ENCODE assay signal across 1 cellular context in the genomic region with DNA sequence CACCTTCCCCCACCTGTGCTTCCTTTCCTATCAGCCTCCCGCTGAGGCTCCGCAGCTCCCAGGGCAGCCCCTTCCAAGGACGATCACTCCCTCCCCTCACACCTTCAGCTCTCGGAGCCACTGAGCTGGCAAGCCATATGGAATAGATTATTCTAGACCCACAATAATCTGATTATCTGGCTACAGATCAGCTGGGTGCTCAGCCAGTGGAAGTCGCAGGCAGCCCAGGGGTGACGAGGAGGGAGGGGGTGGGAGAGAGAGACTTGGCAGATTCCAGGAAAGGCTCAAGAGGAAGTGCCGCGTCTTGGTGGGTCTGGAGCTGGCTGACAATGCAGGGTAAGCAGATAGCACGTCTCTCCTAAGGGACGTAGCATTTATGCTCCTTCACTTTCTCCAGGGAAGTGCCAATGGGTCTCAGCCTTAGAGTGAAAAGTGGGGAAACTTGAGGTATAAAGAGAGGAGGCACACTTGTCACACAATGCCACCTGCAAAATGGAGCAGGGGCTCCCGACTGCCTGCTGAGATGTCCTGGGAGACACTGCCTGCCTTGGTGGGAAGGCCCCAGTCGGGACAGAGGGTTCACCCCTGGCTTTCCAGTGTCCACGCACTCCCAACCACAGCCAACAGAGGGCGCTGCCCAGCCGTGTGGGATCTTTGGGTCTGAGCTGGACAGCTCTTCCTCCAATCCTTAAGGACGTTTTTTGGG.
A peak's percentile ranks its signal among the peaks of the same experiment; 100 is the strongest.
TF ChIP-seq lines count a peak whose summit lies in the region.

No MANE protein-coding gene starts in this region.

TF ChIP-seq in HepG2, 621 proteins besides CTCF, POLR2A, EP300 and RAD21 (continued from another document):
- TF ChIP-seq, protein P1, sequence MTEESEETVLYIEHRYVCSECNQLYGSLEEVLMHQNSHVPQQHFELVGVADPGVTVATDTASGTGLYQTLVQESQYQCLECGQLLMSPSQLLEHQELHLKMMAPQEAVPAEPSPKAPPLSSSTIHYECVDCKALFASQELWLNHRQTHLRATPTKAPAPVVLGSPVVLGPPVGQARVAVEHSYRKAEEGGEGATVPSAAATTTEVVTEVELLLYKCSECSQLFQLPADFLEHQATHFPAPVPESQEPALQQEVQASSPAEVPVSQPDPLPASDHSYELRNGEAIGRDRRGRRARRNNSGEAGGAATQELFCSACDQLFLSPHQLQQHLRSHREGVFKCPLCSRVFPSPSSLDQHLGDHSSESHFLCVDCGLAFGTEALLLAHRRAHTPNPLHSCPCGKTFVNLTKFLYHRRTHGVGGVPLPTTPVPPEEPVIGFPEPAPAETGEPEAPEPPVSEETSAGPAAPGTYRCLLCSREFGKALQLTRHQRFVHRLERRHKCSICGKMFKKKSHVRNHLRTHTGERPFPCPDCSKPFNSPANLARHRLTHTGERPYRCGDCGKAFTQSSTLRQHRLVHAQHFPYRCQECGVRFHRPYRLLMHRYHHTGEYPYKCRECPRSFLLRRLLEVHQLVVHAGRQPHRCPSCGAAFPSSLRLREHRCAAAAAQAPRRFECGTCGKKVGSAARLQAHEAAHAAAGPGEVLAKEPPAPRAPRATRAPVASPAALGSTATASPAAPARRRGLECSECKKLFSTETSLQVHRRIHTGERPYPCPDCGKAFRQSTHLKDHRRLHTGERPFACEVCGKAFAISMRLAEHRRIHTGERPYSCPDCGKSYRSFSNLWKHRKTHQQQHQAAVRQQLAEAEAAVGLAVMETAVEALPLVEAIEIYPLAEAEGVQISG (CRISPR knock-in tag; IDR thresholded peaks at IDR 0.05), result 0 out of 2 replicates have a peak, but pooled peaks have one; percentile 38
- TF ChIP-seq FOSL2 (CRISPR knock-in tag; IDR thresholded peaks at IDR 0.05), result peak; percentile 29; the same call in 1 of the 2 replicates
- no peak for TF ChIP-seq TAF15 (IDR thresholded peaks at IDR 0.05; ENCODE audit: low read depth, low read length, poor library complexity, severe bottlenecking)
- TF ChIP-seq ZFP36L2 (CRISPR knock-in tag; IDR thresholded peaks at IDR 0.05), result no peak
- no peak for TF ChIP-seq CHD4 (IDR thresholded peaks at IDR 0.05; ENCODE audit: borderline replicate concordance, low read length)
- TF ChIP-seq ZNF101 (CRISPR knock-in tag; IDR thresholded peaks at IDR 0.05; ENCODE audit: borderline replicate concordance, low read depth), result no peak
- no peak for TF ChIP-seq THYN1 (CRISPR knock-in tag; IDR thresholded peaks at IDR 0.05; ENCODE audit: borderline replicate concordance, low read depth)
- TF ChIP-seq, protein P2, sequence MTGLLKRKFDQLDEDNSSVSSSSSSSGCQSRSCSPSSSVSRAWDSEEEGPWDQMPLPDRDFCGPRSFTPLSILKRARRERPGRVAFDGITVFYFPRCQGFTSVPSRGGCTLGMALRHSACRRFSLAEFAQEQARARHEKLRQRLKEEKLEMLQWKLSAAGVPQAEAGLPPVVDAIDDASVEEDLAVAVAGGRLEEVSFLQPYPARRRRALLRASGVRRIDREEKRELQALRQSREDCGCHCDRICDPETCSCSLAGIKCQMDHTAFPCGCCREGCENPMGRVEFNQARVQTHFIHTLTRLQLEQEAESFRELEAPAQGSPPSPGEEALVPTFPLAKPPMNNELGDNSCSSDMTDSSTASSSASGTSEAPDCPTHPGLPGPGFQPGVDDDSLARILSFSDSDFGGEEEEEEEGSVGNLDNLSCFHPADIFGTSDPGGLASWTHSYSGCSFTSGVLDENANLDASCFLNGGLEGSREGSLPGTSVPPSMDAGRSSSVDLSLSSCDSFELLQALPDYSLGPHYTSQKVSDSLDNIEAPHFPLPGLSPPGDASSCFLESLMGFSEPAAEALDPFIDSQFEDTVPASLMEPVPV (CRISPR knock-in tag; IDR thresholded peaks at IDR 0.05), result no peak
- TF ChIP-seq NKX3-1 (CRISPR knock-in tag; IDR thresholded peaks at IDR 0.05), result no peak
- TF ChIP-seq SRF (IDR thresholded peaks at IDR 0.05; ENCODE audit: low read depth, low read length), result no peak
- no peak for TF ChIP-seq HOXD1 (CRISPR knock-in tag; IDR thresholded peaks at IDR 0.05)
- no peak for TF ChIP-seq ZNF570 (CRISPR knock-in tag; IDR thresholded peaks at IDR 0.05; ENCODE audit: borderline replicate concordance)
- peak; percentile 44; the same call in 1 of the 2 replicates for TF ChIP-seq SALL1 (CRISPR knock-in tag; IDR thresholded peaks at IDR 0.05)
- TF ChIP-seq, protein P3, sequence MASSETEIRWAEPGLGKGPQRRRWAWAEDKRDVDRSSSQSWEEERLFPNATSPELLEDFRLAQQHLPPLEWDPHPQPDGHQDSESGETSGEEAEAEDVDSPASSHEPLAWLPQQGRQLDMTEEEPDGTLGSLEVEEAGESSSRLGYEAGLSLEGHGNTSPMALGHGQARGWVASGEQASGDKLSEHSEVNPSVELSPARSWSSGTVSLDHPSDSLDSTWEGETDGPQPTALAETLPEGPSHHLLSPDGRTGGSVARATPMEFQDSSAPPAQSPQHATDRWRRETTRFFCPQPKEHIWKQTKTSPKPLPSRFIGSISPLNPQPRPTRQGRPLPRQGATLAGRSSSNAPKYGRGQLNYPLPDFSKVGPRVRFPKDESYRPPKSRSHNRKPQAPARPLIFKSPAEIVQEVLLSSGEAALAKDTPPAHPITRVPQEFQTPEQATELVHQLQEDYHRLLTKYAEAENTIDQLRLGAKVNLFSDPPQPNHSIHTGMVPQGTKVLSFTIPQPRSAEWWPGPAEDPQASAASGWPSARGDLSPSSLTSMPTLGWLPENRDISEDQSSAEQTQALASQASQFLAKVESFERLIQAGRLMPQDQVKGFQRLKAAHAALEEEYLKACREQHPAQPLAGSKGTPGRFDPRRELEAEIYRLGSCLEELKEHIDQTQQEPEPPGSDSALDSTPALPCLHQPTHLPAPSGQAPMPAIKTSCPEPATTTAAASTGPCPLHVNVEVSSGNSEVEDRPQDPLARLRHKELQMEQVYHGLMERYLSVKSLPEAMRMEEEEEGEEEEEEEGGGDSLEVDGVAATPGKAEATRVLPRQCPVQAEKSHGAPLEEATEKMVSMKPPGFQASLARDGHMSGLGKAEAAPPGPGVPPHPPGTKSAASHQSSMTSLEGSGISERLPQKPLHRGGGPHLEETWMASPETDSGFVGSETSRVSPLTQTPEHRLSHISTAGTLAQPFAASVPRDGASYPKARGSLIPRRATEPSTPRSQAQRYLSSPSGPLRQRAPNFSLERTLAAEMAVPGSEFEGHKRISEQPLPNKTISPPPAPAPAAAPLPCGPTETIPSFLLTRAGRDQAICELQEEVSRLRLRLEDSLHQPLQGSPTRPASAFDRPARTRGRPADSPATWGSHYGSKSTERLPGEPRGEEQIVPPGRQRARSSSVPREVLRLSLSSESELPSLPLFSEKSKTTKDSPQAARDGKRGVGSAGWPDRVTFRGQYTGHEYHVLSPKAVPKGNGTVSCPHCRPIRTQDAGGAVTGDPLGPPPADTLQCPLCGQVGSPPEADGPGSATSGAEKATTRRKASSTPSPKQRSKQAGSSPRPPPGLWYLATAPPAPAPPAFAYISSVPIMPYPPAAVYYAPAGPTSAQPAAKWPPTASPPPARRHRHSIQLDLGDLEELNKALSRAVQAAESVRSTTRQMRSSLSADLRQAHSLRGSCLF (CRISPR knock-in tag; IDR thresholded peaks at IDR 0.05; ENCODE audit: borderline replicate concordance), result no peak
- no peak for TF ChIP-seq ZKSCAN5 (CRISPR knock-in tag; IDR thresholded peaks at IDR 0.05)
- TF ChIP-seq ZNF703 (CRISPR knock-in tag; IDR thresholded peaks at IDR 0.05; ENCODE audit: borderline replicate concordance), result no peak
- peak; percentile 22; the same call in 1 of the 2 replicates for TF ChIP-seq GABPB1 (CRISPR knock-in tag; IDR thresholded peaks at IDR 0.05)
- TF ChIP-seq, protein P4, sequence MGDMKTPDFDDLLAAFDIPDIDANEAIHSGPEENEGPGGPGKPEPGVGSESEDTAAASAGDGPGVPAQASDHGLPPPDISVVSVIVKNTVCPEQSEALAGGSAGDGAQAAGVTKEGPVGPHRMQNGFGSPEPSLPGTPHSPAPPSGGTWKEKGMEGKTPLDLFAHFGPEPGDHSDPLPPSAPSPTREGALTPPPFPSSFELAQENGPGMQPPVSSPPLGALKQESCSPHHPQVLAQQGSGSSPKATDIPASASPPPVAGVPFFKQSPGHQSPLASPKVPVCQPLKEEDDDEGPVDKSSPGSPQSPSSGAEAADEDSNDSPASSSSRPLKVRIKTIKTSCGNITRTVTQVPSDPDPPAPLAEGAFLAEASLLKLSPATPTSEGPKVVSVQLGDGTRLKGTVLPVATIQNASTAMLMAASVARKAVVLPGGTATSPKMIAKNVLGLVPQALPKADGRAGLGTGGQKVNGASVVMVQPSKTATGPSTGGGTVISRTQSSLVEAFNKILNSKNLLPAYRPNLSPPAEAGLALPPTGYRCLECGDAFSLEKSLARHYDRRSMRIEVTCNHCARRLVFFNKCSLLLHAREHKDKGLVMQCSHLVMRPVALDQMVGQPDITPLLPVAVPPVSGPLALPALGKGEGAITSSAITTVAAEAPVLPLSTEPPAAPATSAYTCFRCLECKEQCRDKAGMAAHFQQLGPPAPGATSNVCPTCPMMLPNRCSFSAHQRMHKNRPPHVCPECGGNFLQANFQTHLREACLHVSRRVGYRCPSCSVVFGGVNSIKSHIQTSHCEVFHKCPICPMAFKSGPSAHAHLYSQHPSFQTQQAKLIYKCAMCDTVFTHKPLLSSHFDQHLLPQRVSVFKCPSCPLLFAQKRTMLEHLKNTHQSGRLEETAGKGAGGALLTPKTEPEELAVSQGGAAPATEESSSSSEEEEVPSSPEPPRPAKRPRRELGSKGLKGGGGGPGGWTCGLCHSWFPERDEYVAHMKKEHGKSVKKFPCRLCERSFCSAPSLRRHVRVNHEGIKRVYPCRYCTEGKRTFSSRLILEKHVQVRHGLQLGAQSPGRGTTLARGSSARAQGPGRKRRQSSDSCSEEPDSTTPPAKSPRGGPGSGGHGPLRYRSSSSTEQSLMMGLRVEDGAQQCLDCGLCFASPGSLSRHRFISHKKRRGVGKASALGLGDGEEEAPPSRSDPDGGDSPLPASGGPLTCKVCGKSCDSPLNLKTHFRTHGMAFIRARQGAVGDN (CRISPR knock-in tag; IDR thresholded peaks at IDR 0.05), result peak; percentile 63
- TF ChIP-seq, protein P5, sequence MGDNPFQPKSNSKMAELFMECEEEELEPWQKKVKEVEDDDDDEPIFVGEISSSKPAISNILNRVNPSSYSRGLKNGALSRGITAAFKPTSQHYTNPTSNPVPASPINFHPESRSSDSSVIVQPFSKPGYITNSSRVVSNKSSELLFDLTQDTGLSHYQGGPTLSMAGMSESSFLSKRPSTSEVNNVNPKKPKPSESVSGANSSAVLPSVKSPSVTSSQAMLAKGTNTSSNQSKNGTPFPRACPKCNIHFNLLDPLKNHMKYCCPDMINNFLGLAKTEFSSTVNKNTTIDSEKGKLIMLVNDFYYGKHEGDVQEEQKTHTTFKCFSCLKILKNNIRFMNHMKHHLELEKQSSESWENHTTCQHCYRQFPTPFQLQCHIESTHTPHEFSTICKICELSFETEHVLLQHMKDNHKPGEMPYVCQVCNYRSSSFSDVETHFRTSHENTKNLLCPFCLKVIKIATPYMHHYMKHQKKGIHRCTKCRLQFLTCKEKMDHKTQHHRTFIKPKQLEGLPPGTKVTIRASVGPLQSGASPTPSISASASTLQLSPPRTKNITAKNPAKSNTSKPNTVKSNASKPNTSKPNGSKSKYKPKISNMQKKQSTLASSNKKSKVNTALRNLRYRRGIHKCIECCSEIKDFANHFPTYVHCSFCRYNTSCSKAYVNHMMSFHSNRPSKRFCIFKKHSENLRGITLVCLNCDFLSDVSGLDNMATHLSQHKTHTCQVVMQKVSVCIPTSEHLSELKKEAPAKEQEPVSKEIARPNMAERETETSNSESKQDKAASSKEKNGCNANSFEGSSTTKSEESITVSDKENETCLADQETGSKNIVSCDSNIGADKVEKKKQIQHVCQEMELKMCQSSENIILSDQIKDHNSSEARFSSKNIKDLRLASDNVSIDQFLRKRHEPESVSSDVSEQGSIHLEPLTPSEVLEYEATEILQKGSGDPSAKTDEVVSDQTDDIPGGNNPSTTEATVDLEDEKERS (CRISPR knock-in tag; IDR thresholded peaks at IDR 0.05), result no peak
- TF ChIP-seq, protein P6, sequence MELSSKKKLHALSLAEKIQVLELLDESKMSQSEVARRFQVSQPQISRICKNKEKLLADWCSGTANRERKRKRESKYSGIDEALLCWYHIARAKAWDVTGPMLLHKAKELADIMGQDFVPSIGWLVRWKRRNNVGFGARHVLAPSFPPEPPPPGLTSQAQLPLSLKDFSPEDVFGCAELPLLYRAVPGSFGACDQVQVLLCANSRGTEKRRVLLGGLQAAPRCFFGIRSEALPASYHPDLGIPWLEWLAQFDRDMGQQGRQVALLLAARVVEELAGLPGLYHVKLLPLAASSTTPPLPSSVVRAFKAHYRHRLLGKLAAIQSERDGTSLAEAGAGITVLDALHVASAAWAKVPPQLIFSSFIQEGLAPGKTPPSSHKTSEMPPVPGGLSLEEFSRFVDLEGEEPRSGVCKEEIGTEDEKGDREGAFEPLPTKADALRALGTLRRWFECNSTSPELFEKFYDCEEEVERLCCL (CRISPR knock-in tag; IDR thresholded peaks at IDR 0.05; ENCODE audit: borderline replicate concordance), result no peak
- TF ChIP-seq CBFB (CRISPR knock-in tag; IDR thresholded peaks at IDR 0.05), result 0 out of 2 replicates have a peak, but pooled peaks have one; percentile 27
- no peak for TF ChIP-seq CAMTA2 (CRISPR knock-in tag; IDR thresholded peaks at IDR 0.05; ENCODE audit: borderline replicate concordance)
- TF ChIP-seq BRD4 (CRISPR knock-in tag; IDR thresholded peaks at IDR 0.05), result no peak
- TF ChIP-seq ZNF331 (CRISPR knock-in tag; IDR thresholded peaks at IDR 0.05), result no peak
- no peak for TF ChIP-seq PAX8 (CRISPR knock-in tag; IDR thresholded peaks at IDR 0.05; ENCODE audit: borderline replicate concordance)
- TF ChIP-seq NFE2L2 (IDR thresholded peaks at IDR 0.05; ENCODE audit: low read length), result no peak
- peak; percentile 59 for TF ChIP-seq KDM2A (CRISPR knock-in tag; IDR thresholded peaks at IDR 0.05; ENCODE audit: borderline replicate concordance, low read depth)
- no peak for TF ChIP-seq ZNF652 (CRISPR knock-in tag; IDR thresholded peaks at IDR 0.05; ENCODE audit: borderline replicate concordance, low read depth)
- TF ChIP-seq ZBTB3 (CRISPR knock-in tag; IDR thresholded peaks at IDR 0.05; ENCODE audit: borderline replicate concordance, low read depth), result no peak
- no peak for TF ChIP-seq ZBTB1 (CRISPR knock-in tag; IDR thresholded peaks at IDR 0.05; ENCODE audit: borderline replicate concordance)
- TF ChIP-seq TBP (CRISPR knock-in tag; IDR thresholded peaks at IDR 0.05), result no peak
- no peak for TF ChIP-seq ONECUT2 (CRISPR knock-in tag; IDR thresholded peaks at IDR 0.05)
- TF ChIP-seq, protein P7, sequence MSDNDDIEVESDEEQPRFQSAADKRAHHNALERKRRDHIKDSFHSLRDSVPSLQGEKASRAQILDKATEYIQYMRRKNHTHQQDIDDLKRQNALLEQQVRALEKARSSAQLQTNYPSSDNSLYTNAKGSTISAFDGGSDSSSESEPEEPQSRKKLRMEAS (IDR thresholded peaks at IDR 0.05), result no peak
